Comparison of ENCODE assay signal across 13 cellular contexts in genomic region chr22:38757464-38757757, GRCh38. TPM values are rescaled to one million over a fixed set of nuclear protein-coding genes. Genes with fewer than 3 reads are reported as not detected.
DNase-seq lines count a peak whose midpoint lies in the region; ATAC-seq and TF ChIP-seq lines count a peak whose summit lies in the region.
"Had no signal": no experiment of that assay in that cellular context is flagged by ENCODE, and none has a peak within 500 bp of the region (broad histone marks: within the 10 kb centered on the region; RNA-seq: fewer than 3 reads in every experiment).

No MANE protein-coding gene starts in this region.

- ATAC-seq in naive B cell (ENCODE audit: low read depth in 2 of 2) (no peak), HG03025 (IDR thresholded peaks at IDR 0.05; ENCODE audit: low FRiP score, unreplicated experiment) (no peak)
- ATAC-seq: esophagus mucosa, mucosa of descending colon had no signal

- no peaks in the 10 kb centered on the region for H3K27me3 Mint-ChIP-seq in activated T-helper 1 cell treated with anti-CD3 and anti-CD28 coated beads, Interleukin-12 subunit alpha, Interleukin-12 subunit beta, Interleukin-2, Interleukin-4 antibody, amounts not matched to agents 30 ng/mL and 10 ng/mL and 1 ng/mL, durations not matched to agents 14 hours and 24 hours and 36 hours (ENCODE audit: insufficient read depth)
- H3K27me3 Mint-ChIP-seq in naive B cell, result no peaks in the 10 kb centered on the region

- peaks cover 15% of the 10 kb centered on the region for H3K36me3 Mint-ChIP-seq in activated T-helper 1 cell treated with anti-CD3 and anti-CD28 coated beads, Interleukin-12 subunit alpha, Interleukin-12 subunit beta, Interleukin-2, Interleukin-4 antibody, amounts not matched to agents 30 ng/mL and 10 ng/mL and 1 ng/mL, durations not matched to agents 14 hours and 24 hours and 36 hours (ENCODE audit: low read depth)
- peaks cover 0 to 7% of the 10 kb centered on the region in 2 donors for H3K36me3 Mint-ChIP-seq in naive B cell

- CTCF ChIA-PET in A673 (lab: Charles Lee), result no interaction called here

- BruUV-seq in A673 (replicated peaks; lab: Mats Ljungman, UMichigan), result no TSS peak

- DNase-seq in A673 (ENCODE audit: low spot score), result no peak
- no peak for DNase-seq in GM12864 (ENCODE audit: low read depth)
- no peak for DNase-seq in activated T-helper 1 cell treated with anti-CD3 and anti-CD28 coated beads, Interleukin-12 subunit alpha, Interleukin-12 subunit beta, Interleukin-2, Interleukin-4 antibody, amounts not matched to agents 30 ng/mL and 10 ng/mL and 1 ng/mL, durations not matched to agents 14 hours and 24 hours and 36 hours (ENCODE audit: low spot score)
- DNase-seq in naive B cell, result no peak
- no peak for DNase-seq in ureter (ENCODE audit: low spot score)
- DNase-seq in BE2C, result no peak
- DNase-seq in retina, result no peak
- DNase-seq: H9, mucosa of descending colon, NCI-H2029, T-helper 9 cell had no signal

- H3K36me3 ChIP-seq in A673 (ENCODE audit: insufficient read depth, low read length, poor library complexity, severe bottlenecking), result peaks cover 17% of the 10 kb centered on the region
- H3K36me3 ChIP-seq in BE2C, result peaks cover 12% of the 10 kb centered on the region

- no peaks in the 10 kb centered on the region for H3K9me3 Mint-ChIP-seq in activated T-helper 1 cell treated with anti-CD3 and anti-CD28 coated beads, Interleukin-12 subunit alpha, Interleukin-12 subunit beta, Interleukin-2, Interleukin-4 antibody, amounts not matched to agents 30 ng/mL and 10 ng/mL and 1 ng/mL, durations not matched to agents 14 hours and 24 hours and 36 hours
- no peaks in the 10 kb centered on the region for H3K9me3 Mint-ChIP-seq in naive B cell
- H3K9me3 Mint-ChIP-seq: H9 had no signal

- H3K4me1 ChIP-seq in A673 (ENCODE audit: insufficient read depth, low read length, poor library complexity, severe bottlenecking) (peaks cover 54% of the 10 kb centered on the region), BE2C (peaks cover 20% of the 10 kb centered on the region)

- H3K27ac ChIP-seq in A673 (ENCODE audit: low read depth, low read length, poor library complexity, severe bottlenecking), result peak overlapping the region; percentile 93

- POLR2A ChIA-PET in A673 (lab: Charles Lee; ENCODE audit: low non-redundant PET), result no interaction called here

- peak overlapping the region; percentile 97 for H3K27ac Mint-ChIP-seq in activated T-helper 1 cell treated with anti-CD3 and anti-CD28 coated beads, Interleukin-12 subunit alpha, Interleukin-12 subunit beta, Interleukin-2, Interleukin-4 antibody, amounts not matched to agents 30 ng/mL and 10 ng/mL and 1 ng/mL, durations not matched to agents 14 hours and 24 hours and 36 hours
- H3K27ac Mint-ChIP-seq in naive B cell, result peak overlapping the region in 2 of 6 donors; percentile 92 to 95
- H3K27ac Mint-ChIP-seq: H9 had no signal

- H3K4me3 Mint-ChIP-seq in activated T-helper 1 cell treated with anti-CD3 and anti-CD28 coated beads, Interleukin-12 subunit alpha, Interleukin-12 subunit beta, Interleukin-2, Interleukin-4 antibody, amounts not matched to agents 30 ng/mL and 10 ng/mL and 1 ng/mL, durations not matched to agents 14 hours and 24 hours and 36 hours, result peak overlapping the region; percentile 95
- peak overlapping the region in 7 of 8 donors; percentile 94 to 99 (median 98) for H3K4me3 Mint-ChIP-seq in naive B cell

- TF ChIP-seq CTCF in A673 (conservative IDR thresholded peaks at IDR 0.05; ENCODE audit: low read depth, low read length), result no peak
- no peak for TF ChIP-seq CTCF in GM12864 (IDR thresholded peaks at IDR 0.05; ENCODE audit: low read depth, low read length, missing control alignments)
- TF ChIP-seq CTCF in BE2C (IDR thresholded peaks at IDR 0.05; ENCODE audit: low read depth, low read length), result no peak

- H3K4me3 ChIP-seq in A673 (ENCODE audit: low read depth, low read length, poor library complexity, severe bottlenecking), result peak overlapping the region; percentile 97
- peak overlapping the region; percentile 86 for H3K4me3 ChIP-seq in GM12864 (ENCODE audit: low read depth, low read length)
- no peak overlapping the region for H3K4me3 ChIP-seq in BE2C (ENCODE audit: low read depth, low read length)
- H3K4me3 ChIP-seq: mucosa of descending colon had no signal

- intact Hi-C loops in A673 (cut with micrococcal nuclease; ENCODE audit: unreplicated experiment), result no loop called here
- intact Hi-C loops in activated T-helper 1 cell treated with anti-CD3 and anti-CD28 coated beads, Interleukin-12 subunit alpha, Interleukin-12 subunit beta, Interleukin-2, Interleukin-4 antibody, amounts not matched to agents 30 ng/mL and 10 ng/mL and 1 ng/mL, durations not matched to agents 14 hours and 24 hours and 36 hours (cut with micrococcal nuclease), result loop anchor here (5.0 to 10.0 kb wide), 2 partner anchors 227 to 335 kb away; partner anchors contain the start of gene APOBEC3B

- peaks cover 46% of the 10 kb centered on the region for H3K4me1 Mint-ChIP-seq in activated T-helper 1 cell treated with anti-CD3 and anti-CD28 coated beads, Interleukin-12 subunit alpha, Interleukin-12 subunit beta, Interleukin-2, Interleukin-4 antibody, amounts not matched to agents 30 ng/mL and 10 ng/mL and 1 ng/mL, durations not matched to agents 14 hours and 24 hours and 36 hours (ENCODE audit: low read depth)
- H3K4me1 Mint-ChIP-seq in naive B cell, result peaks cover 49 to 61% (median 50%) of the 10 kb centered on the region in 3 donors

- H3K9me3 ChIP-seq in A673 (ENCODE audit: low read depth, low read length, poor library complexity, severe bottlenecking) (no peaks in the 10 kb centered on the region), BE2C (no peaks in the 10 kb centered on the region)
- H3K9me3 ChIP-seq: mucosa of descending colon had no signal

- H3K27me3 ChIP-seq in A673 (replicated peaks; ENCODE audit: insufficient read depth, low read depth, low read length, poor library complexity), result no peaks in the 10 kb centered on the region
- H3K27me3 ChIP-seq in BE2C, result no peaks in the 10 kb centered on the region

RNA-seq across cellular contexts. Expression of gene SUN2, which starts 1.6 kb away (rescaled TPM):
- total RNA-seq in A673 (2021) (104 and 110 TPM in 2 replicates), ureter (186 TPM)
- total RNA-seq in activated T-helper 1 cell treated with anti-CD3 and anti-CD28 coated beads, Interleukin-12 subunit alpha, Interleukin-12 subunit beta, Interleukin-2, Interleukin-4 antibody, amounts not matched to agents 30 ng/mL and 10 ng/mL and 1 ng/mL, durations not matched to agents 14 hours and 24 hours and 36 hours, result 146 and 154 TPM in 2 replicates
- 100 to 1,000 TPM; 146 to 327 (median 208) TPM for polyA plus RNA-seq in naive B cell (ENCODE audit: low read depth in 6 of 6)
- 68.5 TPM for polyA plus RNA-seq in BE2C (2012; ENCODE audit: insufficient read depth, insufficient read length, low read depth)

RNA-seq across cellular contexts. Expression of gene DNAL4, which starts 36.5 kb away (rescaled TPM):
- total RNA-seq in A673 (2021) (51.7 and 59.1 TPM in 2 replicates), ureter (27.3 TPM)
- 5.0 TPM in 2 replicates for total RNA-seq in activated T-helper 1 cell treated with anti-CD3 and anti-CD28 coated beads, Interleukin-12 subunit alpha, Interleukin-12 subunit beta, Interleukin-2, Interleukin-4 antibody, amounts not matched to agents 30 ng/mL and 10 ng/mL and 1 ng/mL, durations not matched to agents 14 hours and 24 hours and 36 hours
- 10 to 100 TPM; 10.6 to 15.7 (median 12.7) TPM for polyA plus RNA-seq in naive B cell (ENCODE audit: low read depth in 6 of 6)
- polyA plus RNA-seq in BE2C (2012; ENCODE audit: insufficient read depth, insufficient read length, low read depth), result 41.1 TPM

RNA-seq across cellular contexts. Expression of gene GTPBP1, which starts 51.7 kb away (rescaled TPM):
- 88.2 and 96.2 TPM in 2 replicates for total RNA-seq in A673 (2021)
- 102 and 111 TPM in 2 replicates for total RNA-seq in activated T-helper 1 cell treated with anti-CD3 and anti-CD28 coated beads, Interleukin-12 subunit alpha, Interleukin-12 subunit beta, Interleukin-2, Interleukin-4 antibody, amounts not matched to agents 30 ng/mL and 10 ng/mL and 1 ng/mL, durations not matched to agents 14 hours and 24 hours and 36 hours
- 10 to 100 TPM; 21.2 to 41.2 (median 33.3) TPM for polyA plus RNA-seq in naive B cell (ENCODE audit: low read depth in 6 of 6)
- total RNA-seq in ureter, result 72.0 TPM
- polyA plus RNA-seq in BE2C (2012; ENCODE audit: insufficient read depth, insufficient read length, low read depth), result 60.1 TPM

RNA-seq across cellular contexts. Expression of gene JOSD1, which starts 56.7 kb away (rescaled TPM):
- total RNA-seq in A673 (2021), result 53.1 and 54.2 TPM in 2 replicates
- total RNA-seq in activated T-helper 1 cell treated with anti-CD3 and anti-CD28 coated beads, Interleukin-12 subunit alpha, Interleukin-12 subunit beta, Interleukin-2, Interleukin-4 antibody, amounts not matched to agents 30 ng/mL and 10 ng/mL and 1 ng/mL, durations not matched to agents 14 hours and 24 hours and 36 hours, result 77.7 and 86.0 TPM in 2 replicates
- polyA plus RNA-seq in naive B cell (ENCODE audit: low read depth in 6 of 6), result 10 to 100 TPM in 3 of 6 donors, 1 to 10 TPM in 3; 8.2 to 12.1 (median 9.7) TPM
- 39.7 TPM for total RNA-seq in ureter
- 57.1 TPM for polyA plus RNA-seq in BE2C (2012; ENCODE audit: insufficient read depth, insufficient read length, low read depth)
